16 cellular contexts compared by ENCODE assay signal in the genomic region with DNA sequence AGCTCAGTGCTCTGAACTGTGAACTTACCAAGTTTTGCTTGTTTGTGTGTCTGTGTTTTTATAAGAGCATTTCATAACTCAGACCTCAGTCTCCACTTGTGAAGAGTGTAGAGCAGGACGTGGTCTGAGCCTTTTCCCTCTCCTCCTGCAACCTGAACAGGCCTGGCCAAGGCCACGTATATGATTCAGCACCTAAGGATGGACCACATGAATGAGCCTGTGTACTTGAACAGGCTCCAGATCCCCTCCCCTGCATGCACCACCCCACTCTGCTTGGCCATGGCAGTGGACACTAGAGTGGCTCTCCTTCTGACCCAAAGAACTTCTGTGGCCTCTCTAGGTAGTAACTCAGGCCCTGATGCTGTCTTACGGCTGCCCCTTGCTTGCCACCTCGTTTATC.
"Had no signal": no experiment of that assay in that cellular context is flagged by ENCODE, and none has a peak within 500 bp of the region (broad histone marks: within the 10 kb centered on the region; RNA-seq: fewer than 3 reads in every experiment).

No MANE protein-coding gene starts in this region.

- H3K27me3 ChIP-seq: colonic mucosa, pancreas, tibial artery had no signal

- ATAC-seq: activated CD8-positive, alpha-beta T cell treated with anti-CD3 and anti-CD28 coated beads, Interleukin-2, amount 10 ng/mL, durations not matched to agents 7 days and 5 days; activated T-cell treated with anti-CD3 and anti-CD28 coated beads, Interleukin-2, amount 50 U/mL, for 72 hours; left cardiac atrium; pancreas; stimulated activated memory B cell treated with anti-CD40 and anti-IgM and Interleukin-4, amounts not matched to agents 10 μg/mL and 1 μg/mL and 100 μg/mL, for 72 hours; T-helper 17 cell had no signal

- H3K27ac ChIP-seq: colonic mucosa, lower lobe of right lung, pancreas, tibial artery had no signal

- H3K4me1 ChIP-seq: colonic mucosa, lower lobe of right lung, pancreas had no signal

- DNase-seq: activated CD4-positive, alpha-beta T cell treated with anti-CD3 and anti-CD28 coated beads, Interleukin-2, amount 10 ng/mL, durations not matched to agents 24 days and 14 days; activated CD4-positive, CD25-positive, alpha-beta regulatory T cell; activated CD8-positive, alpha-beta memory T cell treated with anti-CD3 and anti-CD28 coated beads, Interleukin-2, amount 50 U/mL, for 48 hours; activated CD8-positive, alpha-beta T cell treated with anti-CD3 and anti-CD28 coated beads, Interleukin-2, amount 10 ng/mL, durations not matched to agents 7 days and 5 days; activated naive CD8-positive, alpha-beta T cell treated with anti-CD3 and anti-CD28 coated beads for 36 hours; activated T-cell treated with anti-CD3 and anti-CD28 coated beads, Interleukin-2, amount 50 U/mL, for 72 hours; anterior cingulate cortex; colonic mucosa; foreskin melanocyte; left cardiac atrium; lower lobe of right lung; pancreas; stimulated activated CD4-positive, alpha-beta T cell treated with anti-CD3 and anti-CD28 coated beads, Interleukin-2, amount 100 ng/mL, for 48 hours; T-helper 17 cell; tibial artery had no signal
